ENCODE assay signal across 8 cellular contexts in the genomic region with DNA sequence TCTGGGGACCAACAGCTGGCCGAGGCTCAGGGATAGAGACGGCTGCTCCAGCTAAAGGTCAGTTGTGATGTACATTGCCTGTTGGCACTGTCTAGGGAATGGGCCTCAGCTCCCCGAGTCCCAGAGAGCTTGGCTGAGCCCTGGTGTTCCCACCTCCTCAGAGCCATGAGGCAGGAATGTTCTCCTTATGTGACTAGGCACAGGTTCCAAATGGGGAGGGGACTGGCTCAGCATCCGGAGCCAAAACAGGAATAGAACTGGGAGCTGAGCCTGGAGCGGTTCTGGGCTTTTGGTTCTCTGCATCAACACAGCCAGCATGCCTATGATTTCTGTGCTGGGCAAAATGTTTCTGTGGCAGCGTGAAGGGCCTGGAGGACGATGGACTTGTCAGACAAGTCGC. TPM values are rescaled to one million over a fixed set of nuclear protein-coding genes. Genes with fewer than 3 reads are reported as not detected.
DNase-seq lines count a peak whose midpoint lies in the region; ATAC-seq and TF ChIP-seq lines count a peak whose summit lies in the region.

A gene with protein sequence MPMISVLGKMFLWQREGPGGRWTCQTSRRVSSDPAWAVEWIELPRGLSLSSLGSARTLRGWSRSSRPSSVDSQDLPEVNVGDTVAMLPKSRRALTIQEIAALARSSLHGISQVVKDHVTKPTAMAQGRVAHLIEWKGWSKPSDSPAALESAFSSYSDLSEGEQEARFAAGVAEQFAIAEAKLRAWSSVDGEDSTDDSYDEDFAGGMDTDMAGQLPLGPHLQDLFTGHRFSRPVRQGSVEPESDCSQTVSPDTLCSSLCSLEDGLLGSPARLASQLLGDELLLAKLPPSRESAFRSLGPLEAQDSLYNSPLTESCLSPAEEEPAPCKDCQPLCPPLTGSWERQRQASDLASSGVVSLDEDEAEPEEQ (plus strand): TSS at position 286 of the 400 bp plus-strand sequence. CDS start 31 bp downstream, at position 317.

- CTCF ChIA-PET in BJ (lab: Yijun Ruan, JAX) = interaction anchor here (1.3 to 10.5 kb wide), 5 partner anchors 8 to 35 kb away, joined by 4 to 65 read pairs (median 6); no protein-coding TSS in a partner anchor

- no peaks in the 10 kb centered on the region for H3K79me2 ChIP-seq in OCI-LY1 (ENCODE audit: insufficient read depth, low read length)

- intact Hi-C loops in tibial artery (cut with DNase I; ENCODE audit: low total_unique reads) = loop anchor here (2.0 kb wide), 1 partner anchor 25 kb away; no protein-coding TSS in a partner anchor

- WGBS in mesodermal cell (ENCODE audit: insufficient coverage in 2 of 2), 2 experiments = 95% methylated on average over 8 of the region's 8 CpGs

- H3K9me3 ChIP-seq in OCI-LY1 (ENCODE audit: low read length) (no peaks in the 10 kb centered on the region), mesodermal cell (ENCODE audit: control insufficient read depth, low read length) (no peaks in the 10 kb centered on the region), tibial artery (no peaks in the 10 kb centered on the region)
- H3K9me3 ChIP-seq in effector memory CD4-positive, alpha-beta T cell (ENCODE audit: control insufficient read depth, low read length) = no peaks in the 10 kb centered on the region

- H2AFZ ChIP-seq in OCI-LY1 (ENCODE audit: low read length) = no peak within 1 kb of the TSS

- peak within 1 kb of the TSS; percentile 71 for H3K4me3 ChIP-seq in BJ (ENCODE audit: low read depth, low read length)
- H3K4me3 ChIP-seq in OCI-LY1 (ENCODE audit: low read depth, low read length, poor library complexity, severe bottlenecking) = peak within 1 kb of the TSS; percentile 66
- peak within 1 kb of the TSS; percentile 62 for H3K4me3 ChIP-seq in effector memory CD4-positive, alpha-beta T cell (ENCODE audit: insufficient read depth, low read depth, low read length, poor library complexity, severe bottlenecking)
- peak within 1 kb of the TSS; percentile 60 for H3K4me3 ChIP-seq in mesodermal cell (ENCODE audit: extremely low read depth, insufficient read depth, low read length, poor library complexity, severe bottlenecking)
- peak within 1 kb of the TSS; percentile 90 to 94 for H3K4me3 ChIP-seq in tibial artery

- H3K27ac ChIP-seq in OCI-LY1 (ENCODE audit: low read depth, low read length, poor library complexity, severe bottlenecking) = no peak within 1 kb of the TSS
- peak within 1 kb of the TSS; percentile 88 for H3K27ac ChIP-seq in effector memory CD4-positive, alpha-beta T cell (ENCODE audit: insufficient read depth, low read length, poor library complexity, severe bottlenecking)
- H3K27ac ChIP-seq in mesodermal cell (ENCODE audit: low read depth, low read length, severe bottlenecking) = peak within 1 kb of the TSS; percentile 96
- peak within 1 kb of the TSS; percentile 97 to 98 for H3K27ac ChIP-seq in tibial artery

- POLR2A ChIA-PET in BJ (lab: Charles Lee) = interaction anchor here (0.6 kb wide), 1 partner anchor 21 kb away, joined by 3 read pairs; no protein-coding TSS in a partner anchor

- peak within 1 kb of the TSS; percentile 63; the same call in 1 of the 2 replicates for H3K9ac ChIP-seq in OCI-LY1 (ENCODE audit: low read length)

- ATAC-seq in HG03378 (IDR thresholded peaks at IDR 0.05; ENCODE audit: unreplicated experiment) (no peak), HG03135 (IDR thresholded peaks at IDR 0.05; ENCODE audit: unreplicated experiment) (no peak)

- TF ChIP-seq CTCF in BJ (IDR thresholded peaks at IDR 0.05; ENCODE audit: insufficient read depth, low read depth, low read length) (no peak), OCI-LY1 (IDR thresholded peaks at IDR 0.05; ENCODE audit: low read length) (no peak), tibial artery (IDR thresholded peaks at IDR 0.05) (peak in 1 of 2 experiments; percentile 28)

- H3K4me1 ChIP-seq in OCI-LY1 (ENCODE audit: insufficient read depth, low read length, severe bottlenecking) (peaks cover 16% of the 10 kb centered on the region), mesodermal cell (ENCODE audit: control insufficient read depth, insufficient read depth, low read length, poor library complexity, severe bottlenecking) (peaks cover 57% of the 10 kb centered on the region), tibial artery (peaks cover 0 to 39% (median 27%) of the 10 kb centered on the region in 4 donors)
- H3K4me1 ChIP-seq in effector memory CD4-positive, alpha-beta T cell (ENCODE audit: control insufficient read depth, insufficient read depth, low read length, poor library complexity, severe bottlenecking) = peaks cover 13% of the 10 kb centered on the region

- H3K4me2 ChIP-seq in OCI-LY1 (ENCODE audit: low read length) = peak within 1 kb of the TSS; percentile 72

- H3K36me3 ChIP-seq in BJ (ENCODE audit: control insufficient read depth, insufficient read depth, low read length) (peaks cover 17% of the 10 kb centered on the region), OCI-LY1 (ENCODE audit: insufficient read depth, low read length) (peaks cover 32% of the 10 kb centered on the region), mesodermal cell (ENCODE audit: control insufficient read depth, insufficient read depth, low read length) (peaks cover 42% of the 10 kb centered on the region), tibial artery (peaks cover 29 to 42% (median 40%) of the 10 kb centered on the region in 3 donors)
- H3K36me3 ChIP-seq in effector memory CD4-positive, alpha-beta T cell (ENCODE audit: control insufficient read depth, insufficient read depth, low read length) = peaks cover 22% of the 10 kb centered on the region

- DNase-seq in BJ (ENCODE audit: low read depth) (no peak), tibial artery (peak; percentile 86 to 95), NCI-H2029 (lab: John Stamatoyannopoulos, UW) (no peak)
- DNase-seq in effector memory CD4-positive, alpha-beta T cell = no peak

- no peaks in the 10 kb centered on the region for H4K20me1 ChIP-seq in OCI-LY1 (ENCODE audit: insufficient read depth, low read length)

- peaks cover 19% of the 10 kb centered on the region; the same call in 1 of the 2 replicates for H3F3A ChIP-seq in OCI-LY1 (ENCODE audit: insufficient read depth, low read length)

- H3K27me3 ChIP-seq in BJ (ENCODE audit: control insufficient read depth, insufficient read depth, low read length) (no peaks in the 10 kb centered on the region), OCI-LY1 (ENCODE audit: insufficient read depth, low read length) (no peaks in the 10 kb centered on the region), tibial artery (no peaks in the 10 kb centered on the region)
- no peaks in the 10 kb centered on the region for H3K27me3 ChIP-seq in effector memory CD4-positive, alpha-beta T cell (replicated peaks; ENCODE audit: control insufficient read depth, insufficient read depth, low read length, poor library complexity, severe bottlenecking)

- H3K9me2 ChIP-seq in OCI-LY1 (ENCODE audit: low read depth, low read length) = no peaks in the 10 kb centered on the region

RNA-seq across cellular contexts. Expression of the gene that starts here (rescaled TPM):
- polyA plus RNA-seq in BJ (2011; rRNA removed) = 5.4 and 9.3 TPM in 2 replicates
- 7.7 and 8.1 TPM in 2 replicates for polyA minus RNA-seq in BJ (2011; rRNA and poly(A)+ RNA removed)
- 19.5 TPM for polyA plus RNA-seq in mesodermal cell (2013, experiment 1 of 2)
- 16.5 TPM for polyA plus RNA-seq in mesodermal cell (2013, experiment 2 of 2)

Comparison
In these comparisons a context has a peak if more than half of its experiments do, and no peak if none do; other contexts are left out.
1. DNase-seq: peak in tibial artery (2 of 2); none in BJ (single experiment), effector memory CD4-positive, alpha-beta T cell (0 of 3) and NCI-H2029 (single experiment).
2. Peak in every context shown above with its lines, with median percentiles within 50 percentile points of each other: H3K4me3 ChIP-seq.